1 cellular context compared by ENCODE assay signal in the genomic region with DNA sequence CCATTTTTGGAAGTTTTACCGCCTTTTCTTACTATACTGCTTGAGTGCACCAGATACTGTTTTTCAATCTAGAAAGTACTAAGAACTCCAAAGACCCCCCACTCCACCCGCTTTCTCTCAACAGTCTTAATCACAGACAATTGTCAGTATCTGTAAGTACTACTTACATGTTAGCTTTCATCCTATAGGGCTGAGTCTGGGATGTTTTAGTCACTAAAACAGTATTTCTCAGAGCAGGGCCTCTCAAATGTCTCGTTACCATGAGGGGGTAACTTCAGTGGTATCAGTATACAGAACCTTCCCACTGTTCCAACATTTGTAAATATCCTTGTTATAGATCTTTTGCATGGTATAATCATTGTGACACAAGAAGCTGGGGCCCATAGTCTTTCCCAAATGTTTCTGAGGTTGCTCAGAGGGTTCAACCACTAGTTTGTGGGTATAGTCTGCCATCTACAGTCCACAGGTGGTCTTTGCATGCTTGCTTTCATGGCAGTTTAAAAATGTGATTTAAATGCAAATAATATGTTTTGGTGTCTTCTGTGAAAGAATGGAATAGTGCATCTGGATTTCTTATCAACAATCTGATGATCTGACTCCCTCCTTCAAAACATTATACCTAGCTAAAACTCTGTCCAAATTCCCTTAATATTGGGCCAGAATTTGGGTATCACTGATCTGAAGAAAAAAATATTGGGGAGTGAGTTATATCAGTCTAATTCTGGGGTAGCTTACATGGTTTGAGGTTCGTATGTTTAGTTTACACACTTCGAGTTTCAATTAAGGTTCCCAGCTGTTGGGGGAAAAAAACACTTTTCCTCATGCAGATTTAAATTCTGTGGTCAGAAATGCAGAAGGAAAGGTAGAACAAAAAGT.
TF ChIP-seq lines count a peak whose summit lies in the region.

No MANE protein-coding gene starts in this region.

TF ChIP-seq in HepG2, 621 proteins besides CTCF, POLR2A, EP300 and RAD21 (continued from another document):
- no peak for TF ChIP-seq SNAPC4 (CRISPR knock-in tag; IDR thresholded peaks at IDR 0.05)
